ENCODE assay signal across 8 cellular contexts in genomic region chr9:131178382-131178781, GRCh38. TPM values are rescaled to one million over a fixed set of nuclear protein-coding genes. Genes with fewer than 3 reads are reported as not detected.
DNase-seq lines count a peak whose midpoint lies in the region; ATAC-seq and TF ChIP-seq lines count a peak whose summit lies in the region.

No MANE protein-coding gene starts in this region.

- no peak overlapping the region for H3K23ac ChIP-seq in H9 (ENCODE audit: insufficient read length, low read depth, low read length)

- no peak overlapping the region for H4K5ac ChIP-seq in H9 (ENCODE audit: insufficient read length, low read depth, low read length)

- H2BK20ac ChIP-seq in H9 (ENCODE audit: low read depth, low read length, poor library complexity, severe bottlenecking), result no peak overlapping the region

- CTCF ChIA-PET in activated CD4-positive, alpha-beta T cell treated with anti-CD3 and anti-CD28 coated beads for 36 hours (lab: Charles Lee), result interaction anchor here (0.6 to 11.2 kb wide), 21 partner anchors 9 to 799 kb away, joined by 3 to 150 read pairs (median 4); no protein-coding TSS in a partner anchor

- H2BK15ac ChIP-seq in H9 (ENCODE audit: low read depth, low read length), result no peak overlapping the region

- no peak overlapping the region for H2AK5ac ChIP-seq in H9 (ENCODE audit: insufficient read length, low read length)

- no peaks in the 10 kb centered on the region for H3K9me3 Mint-ChIP-seq in H9
- H3K9me3 Mint-ChIP-seq in activated CD4-positive, alpha-beta T cell treated with anti-CD3 and anti-CD28 coated beads for 36 hours (ENCODE audit: low read depth), result no peaks in the 10 kb centered on the region
- no peaks in the 10 kb centered on the region for H3K9me3 Mint-ChIP-seq in central memory CD8-positive, alpha-beta T cell

- H3K18ac ChIP-seq in H9 (ENCODE audit: insufficient read length, low read depth, low read length), result no peak overlapping the region

- no peaks in the 10 kb centered on the region for H3K27me3 Mint-ChIP-seq in H9 (ENCODE audit: low read depth)
- H3K27me3 Mint-ChIP-seq in activated CD4-positive, alpha-beta T cell treated with anti-CD3 and anti-CD28 coated beads for 36 hours, result no peaks in the 10 kb centered on the region
- no peaks in the 10 kb centered on the region for H3K27me3 Mint-ChIP-seq in central memory CD8-positive, alpha-beta T cell

- ATAC-seq in activated CD4-positive, alpha-beta T cell treated with anti-CD3 and anti-CD28 coated beads for 36 hours, result peak; percentile 98
- peak; percentile 90 for ATAC-seq in central memory CD8-positive, alpha-beta T cell (replicated peaks; ENCODE audit: extremely low read depth, poor library complexity, severe bottlenecking)
- ATAC-seq in HG03460 (IDR thresholded peaks at IDR 0.05; ENCODE audit: unreplicated experiment), result no peak

- POLR2A ChIA-PET in activated CD4-positive, alpha-beta T cell treated with anti-CD3 and anti-CD28 coated beads for 36 hours (lab: Charles Lee), result no interaction called here

- H3K56ac ChIP-seq in H9 (ENCODE audit: insufficient read length, low read depth, low read length), result no peak overlapping the region

- no peak overlapping the region for H3T11ph ChIP-seq in H9 (ENCODE audit: low read length)

- H2BK12ac ChIP-seq in H9 (ENCODE audit: insufficient read length, low read depth, low read length), result no peak overlapping the region

- H3K9me3 ChIP-seq in H9 (ENCODE audit: control insufficient read depth, low read depth, low read length), result no peaks in the 10 kb centered on the region

- peak; percentile 74 for DNase-seq in EL
- peak; percentile 81 for DNase-seq in H9
- peak; percentile 66 for DNase-seq in NCI-H2171 treated with DMSO at 0.1 percent for 48 hours (lab: John Stamatoyannopoulos, UW)
- DNase-seq in activated CD4-positive, alpha-beta T cell treated with anti-CD3 and anti-CD28 coated beads for 36 hours, result peak; percentile 84
- DNase-seq in central memory CD8-positive, alpha-beta T cell (ENCODE audit: low spot score in 2 of 2), result peak; percentile 56 to 60
- peak; percentile 80 for DNase-seq in left kidney (ENCODE audit: low read depth, low spot score)
- peak; percentile 68 to 69 for DNase-seq in stimulated activated CD4-positive, alpha-beta T cell treated with anti-CD3 and anti-CD28 coated beads, Interleukin-4, amount 100 ng/mL, for 4 hours

- no CpG with 5 or more reads among the region's 4 CpGs for WGBS in H9 (ENCODE audit: extremely low coverage, insufficient read length, low lambda C conversion rate)

- no peak overlapping the region for H2BK5ac ChIP-seq in H9 (ENCODE audit: insufficient read length, low read length)

- no peak overlapping the region for H2BK120ac ChIP-seq in H9 (ENCODE audit: low read depth, low read length, poor library complexity, severe bottlenecking)

- no peak overlapping the region for H3K9ac ChIP-seq in H9 (ENCODE audit: extremely low read depth, insufficient read length, low read length)

- no peak overlapping the region for H3K27ac ChIP-seq in H9 (ENCODE audit: insufficient read length, low read depth, low read length)

- H2AFZ ChIP-seq in H9 (ENCODE audit: low read length), result no peak overlapping the region

- H3K4me2 ChIP-seq in H9 (ENCODE audit: insufficient read depth, insufficient read length, low read length), result no peak overlapping the region

- H3K4me3 Mint-ChIP-seq in H9, result no peak overlapping the region
- H3K4me3 Mint-ChIP-seq in activated CD4-positive, alpha-beta T cell treated with anti-CD3 and anti-CD28 coated beads for 36 hours, result no peak overlapping the region
- H3K4me3 Mint-ChIP-seq in central memory CD8-positive, alpha-beta T cell, result no peak overlapping the region

- peaks cover 29 to 70% (median 53%) of the 10 kb centered on the region in 3 experiments; a peak in 6 of 7 replicates for H3K36me3 Mint-ChIP-seq in H9 (ENCODE audit: insufficient read depth in 1 of 3, low read depth in 3 of 3)
- peaks cover 48% of the 10 kb centered on the region for H3K36me3 Mint-ChIP-seq in activated CD4-positive, alpha-beta T cell treated with anti-CD3 and anti-CD28 coated beads for 36 hours (ENCODE audit: low read depth)
- H3K36me3 Mint-ChIP-seq in central memory CD8-positive, alpha-beta T cell (ENCODE audit: insufficient read depth), result peaks cover 55% of the 10 kb centered on the region

- H4K8ac ChIP-seq in H9 (replicated peaks; ENCODE audit: insufficient read length, low read depth, low read length), result no peak overlapping the region

- H3K79me2 ChIP-seq in H9 (ENCODE audit: insufficient read depth, low read length), result no peaks in the 10 kb centered on the region

- H3K14ac ChIP-seq in H9 (ENCODE audit: insufficient read depth, low read length), result no peak overlapping the region

- no peak overlapping the region; a peak in 1 of 7 replicates for H3K27ac Mint-ChIP-seq in H9
- no peak overlapping the region for H3K27ac Mint-ChIP-seq in activated CD4-positive, alpha-beta T cell treated with anti-CD3 and anti-CD28 coated beads for 36 hours
- H3K27ac Mint-ChIP-seq in central memory CD8-positive, alpha-beta T cell (ENCODE audit: low read depth), result peak overlapping the region; percentile 82

- H3K4me1 ChIP-seq in H9 (ENCODE audit: insufficient read depth, low read length), result no peaks in the 10 kb centered on the region

- H3K27me3 ChIP-seq in H9 (ENCODE audit: insufficient read depth, low read length), result no peaks in the 10 kb centered on the region

- H3K4ac ChIP-seq in H9 (ENCODE audit: low read depth, low read length), result no peak overlapping the region

- H4K91ac ChIP-seq in H9 (ENCODE audit: insufficient read length, low read depth, low read length), result no peak overlapping the region

- H3K79me1 ChIP-seq in H9 (ENCODE audit: insufficient read depth, low read depth, low read length, poor library complexity, severe bottlenecking), result no peaks in the 10 kb centered on the region

- no peaks in the 10 kb centered on the region for H3K4me1 Mint-ChIP-seq in H9
- H3K4me1 Mint-ChIP-seq in activated CD4-positive, alpha-beta T cell treated with anti-CD3 and anti-CD28 coated beads for 36 hours, result peaks cover 2% of the 10 kb centered on the region
- peaks cover 22% of the 10 kb centered on the region for H3K4me1 Mint-ChIP-seq in central memory CD8-positive, alpha-beta T cell

- peak; percentile 97; the same call in 2 of the 3 replicates for TF ChIP-seq CTCF in H9 (conservative IDR thresholded peaks at IDR 0.05)

- H4K20me1 ChIP-seq in H9 (ENCODE audit: control insufficient read depth, insufficient read depth, insufficient read length), result no peaks in the 10 kb centered on the region

- no peaks in the 10 kb centered on the region for H3K23me2 ChIP-seq in H9 (ENCODE audit: insufficient read length, low read depth, low read length, poor library complexity, severe bottlenecking)

- intact Hi-C loops in activated CD4-positive, alpha-beta T cell treated with anti-CD3 and anti-CD28 coated beads for 36 hours (cut with DNase I, micrococcal nuclease), result loop anchor here (1.0 kb wide), 4 partner anchors 97 to 158 kb away; no protein-coding TSS in a partner anchor

RNA-seq across cellular contexts. Expression of gene NUP214, which starts 53.0 kb away (rescaled TPM):
- 47.2 and 53.8 TPM in 2 replicates for total RNA-seq in H9 (2021)
- 10 to 100 TPM; 61.4 to 97.7 TPM for total RNA-seq in activated CD4-positive, alpha-beta T cell treated with anti-CD3 and anti-CD28 coated beads for 36 hours
